ENCODE assay signal across 9 cellular contexts in genomic region chr17:39027037-39027436, GRCh38. TPM values are rescaled to one million over a fixed set of nuclear protein-coding genes. Genes with fewer than 3 reads are reported as not detected.
DNase-seq lines count a peak whose midpoint lies in the region; ATAC-seq and TF ChIP-seq lines count a peak whose summit lies in the region.
"Had no signal": no experiment of that assay in that cellular context is flagged by ENCODE, and none has a peak within 500 bp of the region (broad histone marks: within the 10 kb centered on the region; RNA-seq: fewer than 3 reads in every experiment).

No MANE protein-coding gene starts in this region.

- H3K9me3 ChIP-seq in stomach smooth muscle (ENCODE audit: control insufficient read depth in 2 of 2, low read length in 2 of 2): no peaks in the 10 kb centered on the region
- H3K9me3 ChIP-seq: neutrophil had no signal

- intact Hi-C loops in lower leg skin (cut with DNase I; ENCODE audit: low total_unique reads): no loop called here

- no peak overlapping the region for H3K27ac ChIP-seq in stomach smooth muscle (ENCODE audit: low read length)
- H3K27ac ChIP-seq: neutrophil had no signal

- in situ Hi-C loops in GM13977 (cut with MboI; ENCODE audit: low pct_unique_long_range_greater_than_20kb, low sequenced_read_pairs, unreplicated experiment): no loop called here

- H3K27ac Mint-ChIP-seq in chondrocyte (ENCODE audit: unreplicated experiment): no peak overlapping the region

- peak overlapping the region; percentile 68 for H3K4me3 Mint-ChIP-seq in chondrocyte (ENCODE audit: unreplicated experiment)

- no peaks in the 10 kb centered on the region for H3K36me3 ChIP-seq in stomach smooth muscle (ENCODE audit: control insufficient read depth in 2 of 2, insufficient read depth in 2 of 2, low read length in 2 of 2)
- H3K36me3 ChIP-seq: neutrophil had no signal

- peaks cover 3 to 5% of the 10 kb centered on the region in 2 donors for H3K27me3 ChIP-seq in stomach smooth muscle (ENCODE audit: control insufficient read depth in 1 of 2, insufficient read depth in 2 of 2, low read length in 2 of 2)

- H3K4me3 ChIP-seq in lower leg skin (ENCODE audit: low read depth, poor library complexity, severe bottlenecking) (no peak overlapping the region), stomach smooth muscle (ENCODE audit: low read length in 2 of 2) (peak overlapping the region; percentile 55 to 69)

- no peaks in the 10 kb centered on the region for H3K9me3 Mint-ChIP-seq in chondrocyte (ENCODE audit: low read depth)

- peaks cover 10% of the 10 kb centered on the region for H3K4me1 ChIP-seq in stomach smooth muscle (ENCODE audit: control insufficient read depth, insufficient read depth, low read length)

- 0% methylated on average over 18 to 25 of the region's 25 CpGs for WGBS in lower leg skin, 2 donors

- DNase-seq in GM13977 (ENCODE audit: low spot score) (peak; percentile 37), NCI-H345 treated with DMSO at 0.1 percent for 48 hours (lab: John Stamatoyannopoulos, UW; ENCODE audit: unreplicated experiment) (peak; percentile 33), chondrocyte (ENCODE audit: low spot score) (no peak), lower leg skin (ENCODE audit: low spot score in 2 of 2) (peak; percentile 69 to 91)

- no peaks in the 10 kb centered on the region for H3K36me3 Mint-ChIP-seq in chondrocyte (ENCODE audit: low read depth)

- H3K9ac ChIP-seq in stomach smooth muscle (ENCODE audit: low read length in 2 of 2): peak overlapping the region; percentile 13 to 33

- no peaks in the 10 kb centered on the region for H3K27me3 Mint-ChIP-seq in chondrocyte (ENCODE audit: low read depth)

- peaks cover 14% of the 10 kb centered on the region for H3K4me1 Mint-ChIP-seq in chondrocyte (ENCODE audit: low read depth)

- no peak for TF ChIP-seq POLR2A in lower leg skin (IDR thresholded peaks at IDR 0.05)

- TF ChIP-seq CTCF in GM13977 (IDR thresholded peaks at IDR 0.05; ENCODE audit: extremely low read depth, insufficient read depth, missing control alignments): no peak
- no peak for TF ChIP-seq CTCF in chondrocyte (IDR thresholded peaks at IDR 0.05)
- TF ChIP-seq CTCF in lower leg skin (IDR thresholded peaks at IDR 0.05): no peak

- ATAC-seq in GM19395 (IDR thresholded peaks at IDR 0.05; ENCODE audit: unreplicated experiment): no peak
- ATAC-seq in HG03565 (IDR thresholded peaks at IDR 0.05; ENCODE audit: unreplicated experiment): no peak
- ATAC-seq in HG02884 (IDR thresholded peaks at IDR 0.05; ENCODE audit: unreplicated experiment): no peak

RNA-seq across cellular contexts. Expression of gene FBXO47, which starts 59.8 kb away (rescaled TPM):
- not detected in 3 replicates for total RNA-seq in chondrocyte
- total RNA-seq in lower leg skin: not detected
